ENCODE assay signal across 39 cellular contexts in the genomic region with DNA sequence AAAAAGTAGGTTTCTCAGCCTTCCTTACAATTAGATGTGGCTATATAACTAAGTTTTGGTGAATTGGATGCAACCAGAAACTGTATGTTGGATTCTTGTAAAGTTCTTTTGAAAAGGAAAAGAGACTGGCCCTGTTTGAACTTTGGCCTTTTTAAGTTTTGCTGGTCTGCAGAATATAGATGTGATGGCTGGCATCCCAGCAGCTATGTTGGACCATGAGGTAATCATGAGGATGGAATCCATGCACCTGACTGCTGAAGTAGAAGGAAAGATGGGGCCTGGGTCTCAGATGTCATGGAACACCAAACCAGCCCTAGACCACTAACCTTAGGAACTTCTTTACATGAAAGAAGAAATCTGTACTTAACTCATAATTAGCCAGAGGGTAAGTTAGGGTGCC.
"Had no signal": no experiment of that assay in that cellular context is flagged by ENCODE, and none has a peak within 500 bp of the region (broad histone marks: within the 10 kb centered on the region; RNA-seq: fewer than 3 reads in every experiment).

No MANE protein-coding gene starts in this region.

- H3K36me3 Mint-ChIP-seq: activated naive CD4-positive, alpha-beta T cell treated with anti-CD3 and anti-CD28 coated beads, Interleukin-2, amount 10 ng/mL, durations not matched to agents 7 days and 5 days; activated naive CD4-positive, alpha-beta T cell treated with anti-CD3 and anti-CD28 coated beads, Interleukin-2, amount 50 U/mL, for 24 hours; activated naive CD8-positive, alpha-beta T cell; activated naive CD8-positive, alpha-beta T cell treated with anti-CD3 and anti-CD28 coated beads for 36 hours; activated naive CD8-positive, alpha-beta T cell treated with anti-CD3 and anti-CD28 coated beads, Interleukin-2, amount 10 ng/mL, durations not matched to agents 7 days and 5 days; brain had no signal

- H3K27me3 ChIP-seq: adrenal gland, ascending aorta, body of pancreas, brain microvascular endothelial cell, breast epithelium had no signal

- H3K27ac ChIP-seq: adrenal gland, ascending aorta, body of pancreas, brain microvascular endothelial cell, breast epithelium, cardiac muscle cell had no signal

- H3K36me3 ChIP-seq: adrenal gland, ascending aorta, brain microvascular endothelial cell, breast epithelium, cardiac muscle cell had no signal

- ATAC-seq: activated naive CD4-positive, alpha-beta T cell treated with anti-CD3 and anti-CD28 coated beads, Interleukin-2, amount 50 U/mL, for 72 hours; activated naive CD8-positive, alpha-beta T cell treated with anti-CD3 and anti-CD28 coated beads, Interleukin-2, amount 50 U/mL, for 24 hours; activated T-cell treated with anti-CD3 and anti-CD28 coated beads, Interleukin-2, amount 50 U/mL, for 4 hours; activated T-cell treated with anti-CD3 and anti-CD28 coated beads, Interleukin-2, amount 50 U/mL, for 72 hours; activated T-helper 17 cell treated with anti-CD3 and anti-CD28 coated beads, Interleukin-2, amount 50 U/mL, for 72 hours; body of pancreas had no signal

- DNase-seq: activated effector memory CD4-positive, alpha-beta T cell treated with anti-CD3 and anti-CD28 coated beads, Interleukin-2, amount 50 U/mL, for 16 hours; activated effector memory CD4-positive, alpha-beta T cell treated with Interleukin-2 at 50 U/mL for 16 hours; activated gamma-delta T cell; activated gamma-delta T cell treated with Interleukin-2 at 50 U/mL for 16 hours; activated naive CD4-positive, alpha-beta T cell; activated naive CD4-positive, alpha-beta T cell treated with anti-CD3 and anti-CD28 coated beads for 36 hours; activated naive CD4-positive, alpha-beta T cell treated with anti-CD3 and anti-CD28 coated beads, Interleukin-2, amount 10 ng/mL, durations not matched to agents 7 days and 5 days; activated naive CD4-positive, alpha-beta T cell treated with anti-CD3 and anti-CD28 coated beads, Interleukin-2, amount 50 U/mL, for 16 hours; activated naive CD4-positive, alpha-beta T cell treated with Interleukin-2 at 50 U/mL for 16 hours; activated naive CD8-positive, alpha-beta T cell treated with anti-CD3 and anti-CD28 coated beads for 36 hours; activated naive CD8-positive, alpha-beta T cell treated with anti-CD3 and anti-CD28 coated beads, Interleukin-2, amount 10 ng/mL, durations not matched to agents 7 days and 5 days; activated naive CD8-positive, alpha-beta T cell treated with anti-CD3 and anti-CD28 coated beads, Interleukin-2, amount 50 U/mL, for 24 hours; activated T-cell treated with anti-CD3 and anti-CD28 coated beads, Interleukin-2, amount 50 U/mL, for 4 hours; activated T-cell treated with anti-CD3 and anti-CD28 coated beads, Interleukin-2, amount 50 U/mL, for 48 hours; activated T-cell treated with anti-CD3 and anti-CD28 coated beads, Interleukin-2, amount 50 U/mL, for 72 hours; adrenal gland; amniotic stem cell; amygdala; anterior cingulate cortex; aorta; body of pancreas; brain microvascular endothelial cell; caudate nucleus; central memory CD4-positive, alpha-beta T cell; cerebellar nuclear complex had no signal

- H3K4me1 ChIP-seq: adrenal gland, ascending aorta, body of pancreas, breast epithelium had no signal

- H3K4me3 Mint-ChIP-seq: activated naive CD4-positive, alpha-beta T cell treated with anti-CD3 and anti-CD28 coated beads for 36 hours; activated naive CD4-positive, alpha-beta T cell treated with anti-CD3 and anti-CD28 coated beads, Interleukin-2, amount 10 ng/mL, durations not matched to agents 7 days and 5 days; activated naive CD4-positive, alpha-beta T cell treated with anti-CD3 and anti-CD28 coated beads, Interleukin-2, amount 50 U/mL, for 24 hours; activated naive CD8-positive, alpha-beta T cell; activated naive CD8-positive, alpha-beta T cell treated with anti-CD3 and anti-CD28 coated beads for 36 hours; activated naive CD8-positive, alpha-beta T cell treated with anti-CD3 and anti-CD28 coated beads, Interleukin-2, amount 10 ng/mL, durations not matched to agents 7 days and 5 days; activated naive CD8-positive, alpha-beta T cell treated with anti-CD3 and anti-CD28 coated beads, Interleukin-2, amount 50 U/mL, for 24 hours; activated T-cell treated with anti-CD3 and anti-CD28 coated beads, Interleukin-2, amount 50 U/mL, for 4 hours; activated T-cell treated with anti-CD3 and anti-CD28 coated beads, Interleukin-2, amount 50 U/mL, for 72 hours; activated T-helper 1 cell treated with anti-CD3 and anti-CD28 coated beads, Interleukin-12 subunit alpha, Interleukin-12 subunit beta, Interleukin-2, Interleukin-4 antibody, amounts not matched to agents 30 ng/mL and 10 ng/mL and 1 ng/mL, durations not matched to agents 14 hours and 24 hours and 36 hours; activated T-helper 17 cell treated with anti-CD3 and anti-CD28 coated beads, Interleukin-2, amount 50 U/mL, for 72 hours; brain; central memory CD8-positive, alpha-beta T cell had no signal

- H3K27me3 Mint-ChIP-seq: activated naive CD4-positive, alpha-beta T cell treated with anti-CD3 and anti-CD28 coated beads, Interleukin-2, amount 10 ng/mL, durations not matched to agents 7 days and 5 days; activated naive CD4-positive, alpha-beta T cell treated with anti-CD3 and anti-CD28 coated beads, Interleukin-2, amount 50 U/mL, for 24 hours; activated naive CD8-positive, alpha-beta T cell; activated naive CD8-positive, alpha-beta T cell treated with anti-CD3 and anti-CD28 coated beads for 36 hours; activated naive CD8-positive, alpha-beta T cell treated with anti-CD3 and anti-CD28 coated beads, Interleukin-2, amount 10 ng/mL, durations not matched to agents 7 days and 5 days; activated naive CD8-positive, alpha-beta T cell treated with anti-CD3 and anti-CD28 coated beads, Interleukin-2, amount 50 U/mL, for 24 hours; activated T-helper 17 cell treated with anti-CD3 and anti-CD28 coated beads, Interleukin-2, amount 50 U/mL, for 72 hours; brain had no signal

- H3K27ac Mint-ChIP-seq: activated naive CD4-positive, alpha-beta T cell treated with anti-CD3 and anti-CD28 coated beads for 36 hours; activated naive CD4-positive, alpha-beta T cell treated with anti-CD3 and anti-CD28 coated beads, Interleukin-2, amount 10 ng/mL, durations not matched to agents 7 days and 5 days; activated naive CD4-positive, alpha-beta T cell treated with anti-CD3 and anti-CD28 coated beads, Interleukin-2, amount 50 U/mL, for 24 hours; activated naive CD4-positive, alpha-beta T cell treated with anti-CD3 and anti-CD28 coated beads, Interleukin-2, amount 50 U/mL, for 72 hours; activated naive CD8-positive, alpha-beta T cell; activated naive CD8-positive, alpha-beta T cell treated with anti-CD3 and anti-CD28 coated beads for 36 hours; activated naive CD8-positive, alpha-beta T cell treated with anti-CD3 and anti-CD28 coated beads, Interleukin-2, amount 10 ng/mL, durations not matched to agents 7 days and 5 days; activated naive CD8-positive, alpha-beta T cell treated with anti-CD3 and anti-CD28 coated beads, Interleukin-2, amount 50 U/mL, for 24 hours; activated T-cell treated with anti-CD3 and anti-CD28 coated beads, Interleukin-2, amount 50 U/mL, for 72 hours; activated T-helper 1 cell treated with anti-CD3 and anti-CD28 coated beads, Interleukin-12 subunit alpha, Interleukin-12 subunit beta, Interleukin-2, Interleukin-4 antibody, amounts not matched to agents 30 ng/mL and 10 ng/mL and 1 ng/mL, durations not matched to agents 14 hours and 24 hours and 36 hours; activated T-helper 17 cell treated with anti-CD3 and anti-CD28 coated beads, Interleukin-2, amount 50 U/mL, for 72 hours; activated T-helper 2 cell treated with anti-CD3 and anti-CD28 coated beads, Interferon-gamma antibody, Interleukin-2, Interleukin-4, amounts not matched to agents 10 μg/mL and 5 μg/mL and 100 μg/mL, durations not matched to agents 14 hours and 24 hours and 36 hours; brain had no signal

- H3K9me3 ChIP-seq: adrenal gland, body of pancreas had no signal

- H3K4me3 ChIP-seq: adrenal gland, ascending aorta, body of pancreas, breast epithelium, cardiac muscle cell had no signal

- FAIRE-seq: astrocyte, bronchial epithelial cell, colon had no signal

- H3K9me3 Mint-ChIP-seq: activated naive CD4-positive, alpha-beta T cell treated with anti-CD3 and anti-CD28 coated beads, Interleukin-2, amount 50 U/mL, for 24 hours; central memory CD8-positive, alpha-beta T cell had no signal

- H3K4me1 Mint-ChIP-seq: activated naive CD4-positive, alpha-beta T cell treated with anti-CD3 and anti-CD28 coated beads, Interleukin-2, amount 10 ng/mL, durations not matched to agents 7 days and 5 days; activated naive CD4-positive, alpha-beta T cell treated with anti-CD3 and anti-CD28 coated beads, Interleukin-2, amount 50 U/mL, for 24 hours; activated naive CD8-positive, alpha-beta T cell treated with anti-CD3 and anti-CD28 coated beads for 36 hours; activated naive CD8-positive, alpha-beta T cell treated with anti-CD3 and anti-CD28 coated beads, Interleukin-2, amount 10 ng/mL, durations not matched to agents 7 days and 5 days; activated naive CD8-positive, alpha-beta T cell treated with anti-CD3 and anti-CD28 coated beads, Interleukin-2, amount 50 U/mL, for 24 hours; activated T-helper 17 cell treated with anti-CD3 and anti-CD28 coated beads, Interleukin-2, amount 50 U/mL, for 72 hours; central memory CD8-positive, alpha-beta T cell had no signal
